ENCODE assay signal across 10 cellular contexts in genomic region chr13:42355118-42355840, GRCh38.
DNase-seq lines count a peak whose midpoint lies in the region; ATAC-seq, FAIRE-seq and TF ChIP-seq lines count a peak whose summit lies in the region.
"Had no signal": no experiment of that assay in that cellular context is flagged by ENCODE, and none has a peak within 500 bp of the region (broad histone marks: within the 10 kb centered on the region; RNA-seq: fewer than 3 reads in every experiment).

No MANE protein-coding gene starts in this region.

- no peak for ATAC-seq in HG03520 (IDR thresholded peaks at IDR 0.05; ENCODE audit: unreplicated experiment)

- peak overlapping the region; percentile 56 to 79 (median 69) for H3K4me2 ChIP-seq in BLaER1 treated with 17β-estradiol and CSF1 and Interleukin-3, amounts not matched to agents 10 nM and 100 nM

- H3K4me3 Mint-ChIP-seq in activated T-helper 2 cell treated with anti-CD3 and anti-CD28 coated beads, Interferon-gamma antibody, Interleukin-2, Interleukin-4, amounts not matched to agents 10 μg/mL and 5 μg/mL and 100 μg/mL, durations not matched to agents 14 hours and 24 hours and 36 hours (ENCODE audit: low read depth): peak overlapping the region; percentile 77
- no peak overlapping the region for H3K4me3 Mint-ChIP-seq in nephron progenitor cell

- no peaks in the 10 kb centered on the region for H3K27me3 ChIP-seq in BLaER1 treated with 17β-estradiol and CSF1 and Interleukin-3, amounts not matched to agents 10 nM and 100 nM
- no peaks in the 10 kb centered on the region for H3K27me3 ChIP-seq in suprapubic skin
- H3K27me3 ChIP-seq: ovary had no signal

- H3K4me3 ChIP-seq in BLaER1 treated with 17β-estradiol and CSF1 and Interleukin-3, amounts not matched to agents 10 nM and 100 nM: no peak overlapping the region
- no peak overlapping the region for H3K4me3 ChIP-seq in suprapubic skin
- H3K4me3 ChIP-seq: ovary had no signal

- DNase-seq in T-helper 1 cell: peak in 3 of 5 donors; percentile 38 to 47 (median 44)
- DNase-seq in activated T-helper 2 cell treated with anti-CD3 and anti-CD28 coated beads, Interferon-gamma antibody, Interleukin-2, Interleukin-4, amounts not matched to agents 10 μg/mL and 5 μg/mL and 100 μg/mL, durations not matched to agents 14 hours and 24 hours and 36 hours (ENCODE audit: low spot score): peak; percentile 50
- no peak for DNase-seq in nephron progenitor cell
- no peak for DNase-seq in frontal cortex (ENCODE audit: low spot score in 2 of 2)
- DNase-seq in DMS53 treated with DMSO at 0.1 percent for 48 hours (lab: John Stamatoyannopoulos, UW; ENCODE audit: unreplicated experiment): no peak
- DNase-seq in suprapubic skin (ENCODE audit: low spot score in 2 of 2): no peak
- DNase-seq: NCI-H1694, ovary had no signal

- peaks cover 19 to 23% (median 21%) of the 10 kb centered on the region in 10 experiments for H3K4me1 ChIP-seq in BLaER1 treated with 17β-estradiol and CSF1 and Interleukin-3, amounts not matched to agents 10 nM and 100 nM
- no peaks in the 10 kb centered on the region for H3K4me1 ChIP-seq in suprapubic skin

- no peaks in the 10 kb centered on the region for H4K20me1 ChIP-seq in BLaER1 treated with 17β-estradiol and CSF1 and Interleukin-3, amounts not matched to agents 10 nM and 100 nM

- no peak for TF ChIP-seq CTCF in nephron progenitor cell (IDR thresholded peaks at IDR 0.05)
- TF ChIP-seq CTCF in suprapubic skin (IDR thresholded peaks at IDR 0.05): no peak

- peaks cover 59% of the 10 kb centered on the region for H3K4me1 Mint-ChIP-seq in activated T-helper 2 cell treated with anti-CD3 and anti-CD28 coated beads, Interferon-gamma antibody, Interleukin-2, Interleukin-4, amounts not matched to agents 10 μg/mL and 5 μg/mL and 100 μg/mL, durations not matched to agents 14 hours and 24 hours and 36 hours (ENCODE audit: low read depth)
- H3K4me1 Mint-ChIP-seq in nephron progenitor cell: peaks cover 12% of the 10 kb centered on the region

- no peak for TF ChIP-seq POLR2A in suprapubic skin (IDR thresholded peaks at IDR 0.05)

- peaks cover 14% of the 10 kb centered on the region for H3K36me3 Mint-ChIP-seq in activated T-helper 2 cell treated with anti-CD3 and anti-CD28 coated beads, Interferon-gamma antibody, Interleukin-2, Interleukin-4, amounts not matched to agents 10 μg/mL and 5 μg/mL and 100 μg/mL, durations not matched to agents 14 hours and 24 hours and 36 hours (ENCODE audit: low read depth)
- H3K36me3 Mint-ChIP-seq in nephron progenitor cell (ENCODE audit: low read depth): no peaks in the 10 kb centered on the region

- no peaks in the 10 kb centered on the region for H3K27me3 Mint-ChIP-seq in activated T-helper 2 cell treated with anti-CD3 and anti-CD28 coated beads, Interferon-gamma antibody, Interleukin-2, Interleukin-4, amounts not matched to agents 10 μg/mL and 5 μg/mL and 100 μg/mL, durations not matched to agents 14 hours and 24 hours and 36 hours (ENCODE audit: low read depth)
- no peaks in the 10 kb centered on the region for H3K27me3 Mint-ChIP-seq in nephron progenitor cell (ENCODE audit: low read depth, poor library complexity)

- H3K9ac ChIP-seq in BLaER1 treated with 17β-estradiol and CSF1 and Interleukin-3, amounts not matched to agents 10 nM and 100 nM: peak overlapping the region in 1 of 11 experiments; percentile 18; a peak in 1 of 22 replicates

- H3K27ac Mint-ChIP-seq in activated T-helper 2 cell treated with anti-CD3 and anti-CD28 coated beads, Interferon-gamma antibody, Interleukin-2, Interleukin-4, amounts not matched to agents 10 μg/mL and 5 μg/mL and 100 μg/mL, durations not matched to agents 14 hours and 24 hours and 36 hours: peak overlapping the region; percentile 100
- H3K27ac Mint-ChIP-seq in nephron progenitor cell: peak overlapping the region; percentile 94

- FAIRE-seq in frontal cortex (lab: Jason Lieb, UNC): no peak

- peaks cover 16% of the 10 kb centered on the region for H3K9me3 Mint-ChIP-seq in activated T-helper 2 cell treated with anti-CD3 and anti-CD28 coated beads, Interferon-gamma antibody, Interleukin-2, Interleukin-4, amounts not matched to agents 10 μg/mL and 5 μg/mL and 100 μg/mL, durations not matched to agents 14 hours and 24 hours and 36 hours
- H3K9me3 Mint-ChIP-seq in nephron progenitor cell: no peaks in the 10 kb centered on the region

- peak overlapping the region in 6 of 11 experiments; percentile 0 to 47 (median 34); a peak in 9 of 22 replicates for H3K27ac ChIP-seq in BLaER1 treated with 17β-estradiol and CSF1 and Interleukin-3, amounts not matched to agents 10 nM and 100 nM
- H3K27ac ChIP-seq in suprapubic skin: no peak overlapping the region
- H3K27ac ChIP-seq: ovary had no signal

- no peaks in the 10 kb centered on the region for H3K36me3 ChIP-seq in BLaER1 treated with 17β-estradiol and CSF1 and Interleukin-3, amounts not matched to agents 10 nM and 100 nM
- no peaks in the 10 kb centered on the region for H3K36me3 ChIP-seq in suprapubic skin
- H3K36me3 ChIP-seq: ovary had no signal

- intact Hi-C loops in activated T-helper 2 cell treated with anti-CD3 and anti-CD28 coated beads, Interferon-gamma antibody, Interleukin-2, Interleukin-4, amounts not matched to agents 10 μg/mL and 5 μg/mL and 100 μg/mL, durations not matched to agents 14 hours and 24 hours and 36 hours (cut with micrococcal nuclease): loop anchor here (1.0 kb wide), 2 partner anchors 14 to 222 kb away; no protein-coding TSS in a partner anchor

- WGBS in suprapubic skin: 71% methylated on average over 7 of the region's 7 CpGs

- no peak for TF ChIP-seq EP300 in suprapubic skin (IDR thresholded peaks at IDR 0.05)

- H3K9me3 ChIP-seq in BLaER1 treated with 17β-estradiol and CSF1 and Interleukin-3, amounts not matched to agents 10 nM and 100 nM (replicated peaks in 1 of 11): 0 out of 22 replicates have a peak, but pooled peaks cover 0 to 5% (median 0%) of the 10 kb centered on the region in 11 experiments
- no peaks in the 10 kb centered on the region for H3K9me3 ChIP-seq in suprapubic skin
- H3K9me3 ChIP-seq: ovary had no signal

Comparison
In these comparisons a context has a peak if more than half of its experiments do, and no peak if none do; other contexts are left out.
1. DNase-seq: peak in T-helper 1 cell (3 of 5) and activated T-helper 2 cell treated with anti-CD3 and anti-CD28 coated beads, Interferon-gamma antibody, Interleukin-2, Interleukin-4, amounts not matched to agents 10 μg/mL and 5 μg/mL and 100 μg/mL, durations not matched to agents 14 hours and 24 hours and 36 hours (single experiment); none in nephron progenitor cell (single experiment), frontal cortex (0 of 2), DMS53 treated with DMSO at 0.1 percent for 48 hours (single experiment) and suprapubic skin (0 of 2).